ENCODE assay signal across 28 cellular contexts in genomic region chr12:123850246-123851134, GRCh38.
"Had no signal": no experiment of that assay in that cellular context is flagged by ENCODE, and none has a peak within 500 bp of the region (broad histone marks: within the 10 kb centered on the region; RNA-seq: fewer than 3 reads in every experiment).

No MANE protein-coding gene starts in this region.

- DNase-seq: activated CD4-positive, alpha-beta memory T cell treated with anti-CD3 and anti-CD28 coated beads for 36 hours; activated CD4-positive, alpha-beta T cell treated with anti-CD3 and anti-CD28 coated beads for 36 hours; activated CD4-positive, alpha-beta T cell treated with anti-CD3 and anti-CD28 coated beads, Interleukin-2, amount 10 ng/mL, durations not matched to agents 24 days and 14 days; activated CD4-positive, CD25-positive, alpha-beta regulatory T cell; activated CD4-positive, CD25-positive, alpha-beta regulatory T cell treated with anti-CD3 and anti-CD28 coated beads, Interleukin-2, amount 50 U/mL, for 72 hours; activated CD8-positive, alpha-beta memory T cell treated with anti-CD3 and anti-CD28 coated beads, Interleukin-2, amount 10 ng/mL, durations not matched to agents 7 days and 5 days; activated CD8-positive, alpha-beta memory T cell treated with anti-CD3 and anti-CD28 coated beads, Interleukin-2, amount 50 U/mL, for 4 hours; activated CD8-positive, alpha-beta T cell treated with anti-CD3 and anti-CD28 coated beads, Interleukin-2, amount 10 ng/mL, durations not matched to agents 7 days and 5 days; activated effector memory CD4-positive, alpha-beta T cell treated with anti-CD3 and anti-CD28 coated beads, Interleukin-2, amount 50 U/mL, for 16 hours; activated naive CD4-positive, alpha-beta T cell treated with anti-CD3 and anti-CD28 coated beads for 36 hours; activated naive CD8-positive, alpha-beta T cell treated with anti-CD3 and anti-CD28 coated beads for 36 hours; activated naive CD8-positive, alpha-beta T cell treated with anti-CD3 and anti-CD28 coated beads, Interleukin-2, amount 50 U/mL, for 24 hours; activated T-cell treated with anti-CD3 and anti-CD28 coated beads, Interleukin-2, amount 50 U/mL, for 1 hour; activated T-cell treated with anti-CD3 and anti-CD28 coated beads, Interleukin-2, amount 50 U/mL, for 48 hours; adrenal gland; amygdala; aorta; body of pancreas; caudate nucleus; effector CD8-positive, alpha-beta T cell; foreskin fibroblast; T-helper 2 cell had no signal

- H3K9me3 Mint-ChIP-seq: activated CD4-positive, alpha-beta memory T cell treated with anti-CD3 and anti-CD28 coated beads for 36 hours; activated CD4-positive, alpha-beta T cell treated with anti-CD3 and anti-CD28 coated beads, Interleukin-2, amount 10 ng/mL, durations not matched to agents 24 days and 14 days; activated naive CD4-positive, alpha-beta T cell treated with anti-CD3 and anti-CD28 coated beads for 36 hours; activated naive CD4-positive, alpha-beta T cell treated with anti-CD3 and anti-CD28 coated beads, Interleukin-2, amount 50 U/mL, for 24 hours; activated naive CD8-positive, alpha-beta T cell treated with anti-CD3 and anti-CD28 coated beads for 36 hours; activated naive CD8-positive, alpha-beta T cell treated with anti-CD3 and anti-CD28 coated beads, Interleukin-2, amount 50 U/mL, for 24 hours; activated T-helper 1 cell treated with anti-CD3 and anti-CD28 coated beads, Interleukin-12 subunit alpha, Interleukin-12 subunit beta, Interleukin-2, Interleukin-4 antibody, amounts not matched to agents 30 ng/mL and 10 ng/mL and 1 ng/mL, durations not matched to agents 14 hours and 24 hours and 36 hours; activated T-helper 2 cell treated with anti-CD3 and anti-CD28 coated beads, Interferon-gamma antibody, Interleukin-2, Interleukin-4, amounts not matched to agents 10 μg/mL and 5 μg/mL and 100 μg/mL, durations not matched to agents 14 hours and 24 hours and 36 hours had no signal

- H3K36me3 Mint-ChIP-seq: activated CD4-positive, alpha-beta memory T cell treated with anti-CD3 and anti-CD28 coated beads for 36 hours; activated CD8-positive, alpha-beta memory T cell treated with anti-CD3 and anti-CD28 coated beads, Interleukin-2, amount 10 ng/mL, durations not matched to agents 7 days and 5 days; activated naive CD4-positive, alpha-beta T cell treated with anti-CD3 and anti-CD28 coated beads, Interleukin-2, amount 50 U/mL, for 24 hours; activated naive CD8-positive, alpha-beta T cell treated with anti-CD3 and anti-CD28 coated beads for 36 hours had no signal

- H3K27me3 ChIP-seq: adrenal gland, body of pancreas had no signal

- H3K9me3 ChIP-seq: adrenal gland, body of pancreas had no signal

- H3K4me3 Mint-ChIP-seq: activated CD4-positive, alpha-beta memory T cell treated with anti-CD3 and anti-CD28 coated beads for 36 hours; activated CD4-positive, alpha-beta T cell treated with anti-CD3 and anti-CD28 coated beads for 36 hours; activated CD4-positive, alpha-beta T cell treated with anti-CD3 and anti-CD28 coated beads, Interleukin-2, amount 10 ng/mL, durations not matched to agents 24 days and 14 days; activated CD8-positive, alpha-beta memory T cell treated with anti-CD3 and anti-CD28 coated beads, Interleukin-2, amount 10 ng/mL, durations not matched to agents 7 days and 5 days; activated CD8-positive, alpha-beta T cell treated with anti-CD3 and anti-CD28 coated beads, Interleukin-2, amount 10 ng/mL, durations not matched to agents 7 days and 5 days; activated naive CD4-positive, alpha-beta T cell treated with anti-CD3 and anti-CD28 coated beads for 36 hours; activated naive CD4-positive, alpha-beta T cell treated with anti-CD3 and anti-CD28 coated beads, Interleukin-2, amount 50 U/mL, for 24 hours; activated naive CD8-positive, alpha-beta T cell treated with anti-CD3 and anti-CD28 coated beads for 36 hours; activated naive CD8-positive, alpha-beta T cell treated with anti-CD3 and anti-CD28 coated beads, Interleukin-2, amount 50 U/mL, for 24 hours; activated T-helper 1 cell treated with anti-CD3 and anti-CD28 coated beads, Interleukin-12 subunit alpha, Interleukin-12 subunit beta, Interleukin-2, Interleukin-4 antibody, amounts not matched to agents 30 ng/mL and 10 ng/mL and 1 ng/mL, durations not matched to agents 14 hours and 24 hours and 36 hours had no signal

- FAIRE-seq: colon, frontal cortex had no signal

- H3K4me3 ChIP-seq: adrenal gland, body of pancreas had no signal

- H3K4me1 Mint-ChIP-seq: activated CD4-positive, alpha-beta T cell treated with anti-CD3 and anti-CD28 coated beads for 36 hours; activated CD4-positive, alpha-beta T cell treated with anti-CD3 and anti-CD28 coated beads, Interleukin-2, amount 10 ng/mL, durations not matched to agents 24 days and 14 days; activated CD8-positive, alpha-beta memory T cell treated with anti-CD3 and anti-CD28 coated beads, Interleukin-2, amount 10 ng/mL, durations not matched to agents 7 days and 5 days; activated naive CD4-positive, alpha-beta T cell treated with anti-CD3 and anti-CD28 coated beads, Interleukin-2, amount 50 U/mL, for 24 hours; activated naive CD8-positive, alpha-beta T cell treated with anti-CD3 and anti-CD28 coated beads for 36 hours; activated naive CD8-positive, alpha-beta T cell treated with anti-CD3 and anti-CD28 coated beads, Interleukin-2, amount 50 U/mL, for 24 hours had no signal

- H3K27me3 Mint-ChIP-seq: activated CD4-positive, alpha-beta memory T cell treated with anti-CD3 and anti-CD28 coated beads for 36 hours; activated CD4-positive, alpha-beta T cell treated with anti-CD3 and anti-CD28 coated beads for 36 hours; activated naive CD4-positive, alpha-beta T cell treated with anti-CD3 and anti-CD28 coated beads, Interleukin-2, amount 50 U/mL, for 24 hours; activated naive CD8-positive, alpha-beta T cell treated with anti-CD3 and anti-CD28 coated beads for 36 hours; activated naive CD8-positive, alpha-beta T cell treated with anti-CD3 and anti-CD28 coated beads, Interleukin-2, amount 50 U/mL, for 24 hours had no signal

- H3K4me1 ChIP-seq: adrenal gland, body of pancreas had no signal

- ATAC-seq: activated CD4-positive, alpha-beta T cell treated with anti-CD3 and anti-CD28 coated beads for 36 hours; activated CD8-positive, alpha-beta memory T cell treated with anti-CD3 and anti-CD28 coated beads, Interleukin-2, amount 10 ng/mL, durations not matched to agents 7 days and 5 days; activated CD8-positive, alpha-beta T cell treated with anti-CD3 and anti-CD28 coated beads, Interleukin-2, amount 10 ng/mL, durations not matched to agents 7 days and 5 days; activated naive CD8-positive, alpha-beta T cell treated with anti-CD3 and anti-CD28 coated beads, Interleukin-2, amount 50 U/mL, for 24 hours; body of pancreas; esophagus mucosa had no signal

- H3K36me3 ChIP-seq: adrenal gland had no signal

- H3K27ac Mint-ChIP-seq: activated CD4-positive, alpha-beta memory T cell treated with anti-CD3 and anti-CD28 coated beads for 36 hours; activated CD4-positive, alpha-beta T cell treated with anti-CD3 and anti-CD28 coated beads for 36 hours; activated CD4-positive, alpha-beta T cell treated with anti-CD3 and anti-CD28 coated beads, Interleukin-2, amount 10 ng/mL, durations not matched to agents 24 days and 14 days; activated CD8-positive, alpha-beta memory T cell treated with anti-CD3 and anti-CD28 coated beads, Interleukin-2, amount 10 ng/mL, durations not matched to agents 7 days and 5 days; activated CD8-positive, alpha-beta T cell treated with anti-CD3 and anti-CD28 coated beads, Interleukin-2, amount 10 ng/mL, durations not matched to agents 7 days and 5 days; activated naive CD4-positive, alpha-beta T cell treated with anti-CD3 and anti-CD28 coated beads for 36 hours; activated naive CD4-positive, alpha-beta T cell treated with anti-CD3 and anti-CD28 coated beads, Interleukin-2, amount 50 U/mL, for 24 hours; activated naive CD8-positive, alpha-beta T cell treated with anti-CD3 and anti-CD28 coated beads for 36 hours; activated naive CD8-positive, alpha-beta T cell treated with anti-CD3 and anti-CD28 coated beads, Interleukin-2, amount 50 U/mL, for 24 hours; activated T-helper 1 cell treated with anti-CD3 and anti-CD28 coated beads, Interleukin-12 subunit alpha, Interleukin-12 subunit beta, Interleukin-2, Interleukin-4 antibody, amounts not matched to agents 30 ng/mL and 10 ng/mL and 1 ng/mL, durations not matched to agents 14 hours and 24 hours and 36 hours; activated T-helper 2 cell treated with anti-CD3 and anti-CD28 coated beads, Interferon-gamma antibody, Interleukin-2, Interleukin-4, amounts not matched to agents 10 μg/mL and 5 μg/mL and 100 μg/mL, durations not matched to agents 14 hours and 24 hours and 36 hours had no signal

- H3K27ac ChIP-seq: adrenal gland, body of pancreas had no signal
